In the genomic region with DNA sequence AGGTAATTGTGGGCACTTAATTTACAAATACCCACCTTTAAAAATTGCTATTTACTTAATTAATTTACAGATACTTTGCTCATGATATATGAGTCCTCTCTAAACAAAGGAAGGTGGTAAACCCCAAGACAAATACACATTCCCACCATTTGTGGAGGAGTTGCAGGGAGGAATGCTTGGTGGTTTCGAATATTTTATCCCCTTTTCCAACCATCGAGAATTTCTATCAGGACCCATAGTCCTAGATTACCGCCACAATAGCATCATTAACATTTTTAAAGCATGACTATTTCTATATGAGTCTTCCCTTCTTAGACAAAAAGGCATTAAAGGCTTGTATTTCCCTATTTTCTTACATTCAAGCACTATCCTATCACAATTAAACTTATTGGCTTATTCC, we compare ENCODE assay signal across 29 cellular contexts. TPM values are rescaled to one million over a fixed set of nuclear protein-coding genes. Genes with fewer than 3 reads are reported as not detected.
DNase-seq lines count a peak whose midpoint lies in the region; ATAC-seq and TF ChIP-seq lines count a peak whose summit lies in the region.
"Had no signal": no experiment of that assay in that cellular context is flagged by ENCODE, and none has a peak within 500 bp of the region (broad histone marks: within the 10 kb centered on the region; RNA-seq: fewer than 3 reads in every experiment).

No MANE protein-coding gene starts in this region.

- H3K79me2 ChIP-seq in PC-3 (ENCODE audit: low read length): no peaks in the 10 kb centered on the region
- no peaks in the 10 kb centered on the region for H3K79me2 ChIP-seq in hepatocyte

- H3K4me3 Mint-ChIP-seq in Caco-2 (ENCODE audit: unreplicated experiment): no peak overlapping the region
- H3K4me3 Mint-ChIP-seq: CD14-positive monocyte; CD8-positive, alpha-beta memory T cell had no signal

- in situ Hi-C loops in G401 (cut with HindIII; ENCODE audit: low sequenced_read_pairs): no loop called here

- TF ChIP-seq CTCF in Caco-2 (IDR thresholded peaks at IDR 0.05; ENCODE audit: insufficient read depth in 1 of 2, low read depth in 1 of 2, low read length in 1 of 2, severe bottlenecking in 1 of 2, unreplicated experiment in 1 of 2): no peak
- TF ChIP-seq CTCF in PC-3 (conservative IDR thresholded peaks at IDR 0.05; ENCODE audit: low read depth, low read length): no peak
- no peak for TF ChIP-seq CTCF in hepatocyte (IDR thresholded peaks at IDR 0.05; ENCODE audit: poor library complexity)

- H3F3A ChIP-seq in PC-3 (ENCODE audit: low read length, unreplicated experiment): no peaks in the 10 kb centered on the region

- H3K27ac ChIP-seq in PC-3 (ENCODE audit: low read length): 0 out of 2 replicates have a peak overlapping the region, but pooled peaks have one; percentile 45
- peak overlapping the region; percentile 78 for H3K27ac ChIP-seq in hepatocyte
- H3K27ac ChIP-seq: PC-9 had no signal

- H3K36me3 Mint-ChIP-seq in Caco-2 (ENCODE audit: insufficient read depth, unreplicated experiment): no peaks in the 10 kb centered on the region
- H3K36me3 Mint-ChIP-seq: CD14-positive monocyte; CD8-positive, alpha-beta memory T cell had no signal

- H4K20me1 ChIP-seq in PC-3 (ENCODE audit: low read length) (no peaks in the 10 kb centered on the region), hepatocyte (ENCODE audit: insufficient read depth, poor library complexity, severe bottlenecking) (no peaks in the 10 kb centered on the region)

- DNase-seq in Caco-2 (no peak), PC-3 (no peak), astrocyte of the hippocampus (ENCODE audit: low read depth, low spot score) (peak; percentile 15), hepatocyte (ENCODE audit: low spot score) (no peak), G401 (ENCODE audit: low spot score) (no peak), NCI-H82 (lab: John Stamatoyannopoulos, UW) (no peak)
- DNase-seq in stimulated activated CD4-positive, alpha-beta T cell treated with anti-CD3 and anti-CD28 coated beads, Interleukin-4, amount 100 ng/mL, for 4 hours: no peak
- DNase-seq: 8988T; ACHN; BE2C; CD8-positive, alpha-beta memory T cell; DMS153; DND-41; Karpas-422; MV-4-11; NCI-H1105 treated with DMSO at 0.1 percent for 48 hours; NCI-H146; NCI-H1930; NCI-H2107; NCI-H446; NCI-H524 treated with DMSO at 0.1 percent for 48 hours; NCI-H774; NK-92 treated with Interleukin-12 subunit alpha and Interleukin-12 subunit beta, amount 100 ng/mL, for 24 hours; Right ventricle myocardium superior; RPMI8226 had no signal

- no peaks in the 10 kb centered on the region for H3K9me2 ChIP-seq in PC-3 (replicated peaks; ENCODE audit: low read length)
- H3K9me2 ChIP-seq in hepatocyte (replicated peaks; ENCODE audit: insufficient read depth): no peaks in the 10 kb centered on the region

- H3K36me3 ChIP-seq in Caco-2 (ENCODE audit: control insufficient read depth, insufficient read depth, low read length) (no peaks in the 10 kb centered on the region), PC-3 (ENCODE audit: low read depth, low read length) (no peaks in the 10 kb centered on the region), hepatocyte (replicated peaks; ENCODE audit: insufficient read depth, low read depth) (no peaks in the 10 kb centered on the region)
- H3K36me3 ChIP-seq: BE2C had no signal

- POLR2A ChIA-PET in Caco-2 (lab: Charles Lee) (no interaction called here), PC-3 (lab: Charles Lee; ENCODE audit: unreplicated experiment) (no interaction called here)

- H3K9me3 ChIP-seq in Caco-2 (0 out of 2 replicates have a peak, but pooled peaks cover 5% of the 10 kb centered on the region), PC-3 (ENCODE audit: low read length) (no peaks in the 10 kb centered on the region), hepatocyte (ENCODE audit: low read depth) (no peaks in the 10 kb centered on the region)
- H3K9me3 ChIP-seq: BE2C had no signal

- peaks cover 23% of the 10 kb centered on the region for H3K4me1 ChIP-seq in Caco-2
- peaks cover 14% of the 10 kb centered on the region for H3K4me1 ChIP-seq in PC-3 (ENCODE audit: insufficient read depth, low read length)
- peaks cover 10% of the 10 kb centered on the region for H3K4me1 ChIP-seq in hepatocyte (ENCODE audit: insufficient read depth)

- H3K4me2 ChIP-seq in PC-3 (ENCODE audit: low read length) (no peak overlapping the region), hepatocyte (peak overlapping the region; percentile 60)

- H2AFZ ChIP-seq in PC-3 (ENCODE audit: low read length): no peak overlapping the region
- H2AFZ ChIP-seq in hepatocyte: peak overlapping the region; percentile 15
- H2AFZ ChIP-seq: PC-9 had no signal

- H3K27me3 Mint-ChIP-seq in Caco-2 (ENCODE audit: insufficient read depth, unreplicated experiment): no peaks in the 10 kb centered on the region

- peaks cover 10% of the 10 kb centered on the region for H3K9me3 Mint-ChIP-seq in Caco-2 (ENCODE audit: unreplicated experiment)
- H3K9me3 Mint-ChIP-seq: CD8-positive, alpha-beta memory T cell had no signal

- H3K9ac ChIP-seq in PC-3 (ENCODE audit: low read length): no peak overlapping the region

- 86% methylated on average over 3 of the region's 3 CpGs for WGBS in hepatocyte (ENCODE audit: low lambda C conversion rate, missing lambda C conversion rate)

- no peak overlapping the region for H3K4me3 ChIP-seq in Caco-2 (ENCODE audit: low read depth, low read length)
- no peak overlapping the region for H3K4me3 ChIP-seq in PC-3 (ENCODE audit: low read length)
- H3K4me3 ChIP-seq in hepatocyte: no peak overlapping the region
- H3K4me3 ChIP-seq: GM12878, PC-9 had no signal

- CTCF ChIA-PET in Caco-2 (lab: Charles Lee) (no interaction called here), PC-3 (lab: Charles Lee) (no interaction called here)

- BruUV-seq in Caco-2 (replicated peaks; lab: Mats Ljungman, UMichigan): no TSS peak
- BruUV-seq in PC-3 (replicated peaks; lab: Mats Ljungman, UMichigan): no TSS peak

- no peak for ATAC-seq in PC-3
- ATAC-seq: GM12878, HepG2 had no signal

- H3K4me1 Mint-ChIP-seq in Caco-2 (ENCODE audit: low read depth, unreplicated experiment): peaks cover 22% of the 10 kb centered on the region
- H3K4me1 Mint-ChIP-seq: CD14-positive monocyte; CD8-positive, alpha-beta memory T cell had no signal

- H3K27me3 ChIP-seq in Caco-2 (replicated peaks; ENCODE audit: control insufficient read depth, insufficient read depth, low read length) (no peaks in the 10 kb centered on the region), PC-3 (ENCODE audit: low read length) (no peaks in the 10 kb centered on the region), hepatocyte (no peaks in the 10 kb centered on the region)
- H3K27me3 ChIP-seq: BE2C had no signal

- intact Hi-C loops in Caco-2 (cut with micrococcal nuclease; ENCODE audit: unreplicated experiment) (no loop called here), PC-3 (cut with micrococcal nuclease) (no loop called here)

- H3K27ac Mint-ChIP-seq in Caco-2 (ENCODE audit: unreplicated experiment): peak overlapping the region; percentile 47
- H3K27ac Mint-ChIP-seq: CD8-positive, alpha-beta memory T cell had no signal

RNA-seq across cellular contexts. Expression of a gene that starts 34.2 kb away (rescaled TPM):
- total RNA-seq in Caco-2 (2022): 69.1 and 79.2 TPM in 2 replicates
- total RNA-seq in PC-3 (2014; rRNA removed): 16.7 and 18.4 TPM in 2 replicates
- 39.6 and 39.7 TPM in 2 replicates for total RNA-seq in hepatocyte
- 32.2 and 39.3 TPM in 2 replicates for polyA plus RNA-seq in hepatocyte
- total RNA-seq in G401 (2014; rRNA removed; shearing (Covaris generic)): 8.2 and 14.7 TPM in 2 replicates
